Comparison of ENCODE assay signal across 8 cellular contexts in genomic region chr14:96362965-96363750, GRCh38. TPM values are rescaled to one million over a fixed set of nuclear protein-coding genes. Genes with fewer than 3 reads are reported as not detected.
DNase-seq lines count a peak whose midpoint lies in the region; ATAC-seq and TF ChIP-seq lines count a peak whose summit lies in the region.

Gene ATG2B (minus strand): TSS chr14:96363341. CDS start chr14:96362976, 365 bp downstream.
Gene GSKIP (plus strand): TSS chr14:96363526. CDS start chr14:96382248, 18,722 bp downstream.

- H3K27me3 Mint-ChIP-seq in activated B cell treated with CpG ODN at 0.5 μM for 24 hours: no peaks in the 10 kb centered on the region

- WGBS in spleen, 5 donors: 0 to 1% (median 0%) methylated on average over 27 to 92 of the region's 92 CpGs

- ATAC-seq in GM18909 (IDR thresholded peaks at IDR 0.05; ENCODE audit: poor library complexity, unreplicated experiment): peak; percentile 72
- ATAC-seq in HG03159 (IDR thresholded peaks at IDR 0.05; ENCODE audit: unreplicated experiment): peak; percentile 73
- ATAC-seq in activated B cell treated with CpG ODN at 0.5 μM for 24 hours (ENCODE audit: low read depth): peak; percentile 85

- POLR2A ChIA-PET in AG04450 (lab: Yijun Ruan, JAX) (no interaction called here), activated B cell treated with CpG ODN at 0.5 μM for 24 hours (lab: Charles Lee) (interaction anchor here (1.1 to 1.6 kb wide), 3 partner anchors 18 to 140 kb away, joined by 4 to 5 read pairs (median 5); no protein-coding TSS in a partner anchor)

- H3K4me1 Mint-ChIP-seq in activated B cell treated with CpG ODN at 0.5 μM for 24 hours: peaks cover 40% of the 10 kb centered on the region

- no peaks in the 10 kb centered on the region for H3K9me3 Mint-ChIP-seq in activated B cell treated with CpG ODN at 0.5 μM for 24 hours

- H3K36me3 Mint-ChIP-seq in activated B cell treated with CpG ODN at 0.5 μM for 24 hours (ENCODE audit: low read depth): peaks cover 5% of the 10 kb centered on the region

- H3K27me3 ChIP-seq in AG04450 (ENCODE audit: control insufficient read depth, insufficient read depth, low read length): no peaks in the 10 kb centered on the region
- no peaks in the 10 kb centered on the region for H3K27me3 ChIP-seq in spleen (replicated peaks in 1 of 7)

- intact Hi-C loops in activated B cell treated with CpG ODN at 0.5 μM for 24 hours (cut with micrococcal nuclease) (loop anchor here (1.0 kb wide), 5 partner anchors 28 to 829 kb away; partner anchors contain the start of genes PAPOLA and VRK1), spleen (cut with DNase I; ENCODE audit: low total_unique reads) (no loop called here)

- H3K27ac ChIP-seq in AG04450 (ENCODE audit: low read depth, low read length) (peak within 1 kb of the TSS; percentile 70), spleen (peak within 1 kb of the TSS; percentile 87 to 98 (median 94))

- DNase-seq in AG04450 (ENCODE audit: low read depth, low spot score) (peak; percentile 43), NCI-H345 (lab: John Stamatoyannopoulos, UW) (peak; percentile 96), activated B cell treated with CpG ODN at 0.5 μM for 24 hours (peak; percentile 97), cardiac fibroblast (ENCODE audit: low read depth in 2 of 2) (peak; percentile 88 to 90), inferior parietal cortex (ENCODE audit: extremely low spot score) (peak; percentile 94), spleen (peak; percentile 99)

- H3K27ac Mint-ChIP-seq in activated B cell treated with CpG ODN at 0.5 μM for 24 hours: peak within 1 kb of the TSS; percentile 63

- TF ChIP-seq CTCF in AG04450 (IDR thresholded peaks at IDR 0.05; ENCODE audit: low read depth, low read length): no peak
- no peak for TF ChIP-seq CTCF in activated B cell treated with CpG ODN at 0.5 μM for 24 hours (IDR thresholded peaks at IDR 0.05)
- no peak for TF ChIP-seq CTCF in cardiac fibroblast (IDR thresholded peaks at IDR 0.05; ENCODE audit: low read depth, low read length)
- peak in 1 of 11 experiments; percentile 37 for TF ChIP-seq CTCF in spleen (IDR thresholded peaks at IDR 0.05 in 8 of 11, conservative IDR thresholded peaks at IDR 0.05 in 3 of 11)

- CTCF ChIA-PET in AG04450 (lab: Charles Lee): no interaction called here
- CTCF ChIA-PET in activated B cell treated with CpG ODN at 0.5 μM for 24 hours (lab: Charles Lee): no interaction called here

- H3K4me3 Mint-ChIP-seq in activated B cell treated with CpG ODN at 0.5 μM for 24 hours: peak within 1 kb of the TSS; percentile 89

- H3K36me3 ChIP-seq in spleen: no peaks in the 10 kb centered on the region

- peak in 1 of 3 donors; percentile 40 for TF ChIP-seq POLR2A in spleen (IDR thresholded peaks at IDR 0.05)

- H3K9me3 ChIP-seq in AG04450 (ENCODE audit: control insufficient read depth, insufficient read depth, low read length): no peaks in the 10 kb centered on the region; the same call in 1 of the 2 replicates
- no peaks in the 10 kb centered on the region for H3K9me3 ChIP-seq in spleen

- H3K4me1 ChIP-seq in spleen: peaks cover 19 to 73% (median 48%) of the 10 kb centered on the region in 6 donors

- peak within 1 kb of the TSS; percentile 87 for H3K4me3 ChIP-seq in AG04450 (ENCODE audit: low read depth, low read length)
- peak within 1 kb of the TSS; percentile 91 to 93 for H3K4me3 ChIP-seq in cardiac fibroblast (replicated peaks in 1 of 2; ENCODE audit: low read depth in 2 of 2, low read length in 2 of 2)
- peak within 1 kb of the TSS; percentile 92 to 99 (median 96) for H3K4me3 ChIP-seq in spleen

RNA-seq across cellular contexts. Expression of gene ATG2B, which starts in this region (rescaled TPM):
- polyA plus RNA-seq in AG04450 (2011; rRNA removed): 18.7 and 22.1 TPM in 2 replicates
- polyA minus RNA-seq in AG04450 (2011; rRNA and poly(A)+ RNA removed): 30.4 and 34.5 TPM in 2 replicates
- 19.4 and 21.0 TPM in 2 replicates for total RNA-seq in activated B cell treated with CpG ODN at 0.5 μM for 24 hours
- total RNA-seq in spleen: 10 to 100 TPM; 25.3 to 38.2 (median 31.1) TPM
- polyA plus RNA-seq in spleen: 1 to 10 TPM; 2.9 to 4.7 (median 3.9) TPM

RNA-seq across cellular contexts. Expression of gene GSKIP, which starts in this region (rescaled TPM):
- polyA plus RNA-seq in AG04450 (2011; rRNA removed) (28.0 and 37.9 TPM in 2 replicates), spleen (10 to 100 TPM; 11.0 to 16.1 (median 12.5) TPM)
- polyA minus RNA-seq in AG04450 (2011; rRNA and poly(A)+ RNA removed): 9.6 and 26.5 TPM in 2 replicates
- total RNA-seq in activated B cell treated with CpG ODN at 0.5 μM for 24 hours (11.4 and 15.3 TPM in 2 replicates), spleen (10 to 100 TPM; 13.3 to 24.3 (median 18.0) TPM)

Comparison
In these comparisons a context has a peak if more than half of its experiments do, and no peak if none do; other contexts are left out.
1. Peak in every context shown above with its lines: DNase-seq, ATAC-seq, H3K4me3 ChIP-seq and H3K27ac ChIP-seq.
2. DNase-seq: peak in every context shown above with its lines; median percentile 99 in spleen; 97 in activated B cell treated with CpG ODN at 0.5 μM for 24 hours; 96 in NCI-H345; 94 in inferior parietal cortex; 89 in cardiac fibroblast; 43 in AG04450.